Comparison of ENCODE assay signal across 13 cellular contexts in genomic region chr11:85821636-85822035, GRCh38. TPM values are rescaled to one million over a fixed set of nuclear protein-coding genes. Genes with fewer than 3 reads are reported as not detected.
DNase-seq lines count a peak whose midpoint lies in the region; ATAC-seq, FAIRE-seq and TF ChIP-seq lines count a peak whose summit lies in the region.
"Had no signal": no experiment of that assay in that cellular context is flagged by ENCODE, and none has a peak within 500 bp of the region (broad histone marks: within the 10 kb centered on the region; RNA-seq: fewer than 3 reads in every experiment).

No MANE protein-coding gene starts in this region.

- H3K4me3 Mint-ChIP-seq in CD8-positive, alpha-beta memory T cell: no peak overlapping the region
- H3K4me3 Mint-ChIP-seq: endodermal cell had no signal

- CTCF ChIA-PET in CD8-positive, alpha-beta memory T cell (lab: Charles Lee): interaction anchor here (1.5 to 1.9 kb wide), 2 partner anchors 12 to 33 kb away, joined by 6 to 7 read pairs; partner anchors contain the start of genes CCDC83 and SYTL2
- CTCF ChIA-PET in IMR-90 (lab: Yijun Ruan, JAX): no interaction called here

- H3K9ac ChIP-seq in IMR-90 (ENCODE audit: low read depth, low read length): no peak overlapping the region

- TF ChIP-seq CTCF in IMR-90 (conservative IDR thresholded peaks at IDR 0.05; ENCODE audit: low read depth, low read length) (no peak), brain microvascular endothelial cell (IDR thresholded peaks at IDR 0.05; ENCODE audit: low read depth, low read length, missing control alignments) (no peak), mucosa of descending colon (IDR thresholded peaks at IDR 0.05) (no peak)

- no TSS peak for BruUV-seq in IMR-90 (replicated peaks; lab: Mats Ljungman, UMichigan)

- peak overlapping the region; percentile 74; the same call in 1 of the 2 replicates for H3K14ac ChIP-seq in IMR-90 (replicated peaks; ENCODE audit: low read depth, low read length)

- peak overlapping the region; percentile 20; the same call in 1 of the 2 replicates for H2BK120ac ChIP-seq in IMR-90 (ENCODE audit: low read depth, low read length)

- no peak overlapping the region for H4K91ac ChIP-seq in IMR-90 (ENCODE audit: insufficient read depth, low read depth, low read length)

- peaks cover 21% of the 10 kb centered on the region for H3K9me1 ChIP-seq in IMR-90 (ENCODE audit: insufficient read depth, low read length)

- no peaks in the 10 kb centered on the region for H3K9me3 Mint-ChIP-seq in CD8-positive, alpha-beta memory T cell
- H3K9me3 Mint-ChIP-seq: endodermal cell had no signal

- dilution Hi-C loops in IMR-90 (cut with HindIII; ENCODE audit: low sequenced_read_pairs, unreplicated experiment): no loop called here

- ATAC-seq in IMR-90 (ENCODE audit: low read depth) (peak; percentile 9; the same call in 1 of the 2 replicates), mucosa of descending colon (peak; percentile 93), GM18858 (IDR thresholded peaks at IDR 0.05; ENCODE audit: unreplicated experiment) (no peak)

- H3K23ac ChIP-seq in IMR-90 (ENCODE audit: low read depth, low read length): no peak overlapping the region

- H3K36me3 ChIP-seq in CD8-positive, alpha-beta memory T cell (ENCODE audit: insufficient read depth, low read length): no peaks in the 10 kb centered on the region
- no peaks in the 10 kb centered on the region for H3K36me3 ChIP-seq in IMR-90 (ENCODE audit: control insufficient read depth, insufficient read depth, low read length)
- H3K36me3 ChIP-seq in brain microvascular endothelial cell (replicated peaks): no peaks in the 10 kb centered on the region
- no peaks in the 10 kb centered on the region for H3K36me3 ChIP-seq in mucosa of descending colon (ENCODE audit: low read depth)
- H3K36me3 ChIP-seq: ascending aorta, right atrium auricular region, suprapubic skin had no signal

- WGBS in IMR-90 (ENCODE audit: extremely low coverage in 2 of 2, insufficient read length in 1 of 2), 2 experiments: no CpG with 5 or more reads among the region's 1 CpG

- no peak overlapping the region; a peak in 1 of 4 replicates for H4K8ac ChIP-seq in IMR-90 (ENCODE audit: low read depth in 2 of 2, low read length in 2 of 2)

- FAIRE-seq in GM12891 (lab: Jason Lieb, UNC): no peak

- in situ Hi-C loops in IMR-90 (cut with MboI; ENCODE audit: low sequenced_read_pairs): loop anchor here (10.0 kb wide), 1 partner anchor 137 kb away; the partner anchor contains the start of gene CCDC89
- in situ Hi-C loops in brain microvascular endothelial cell (cut with HindIII; ENCODE audit: low pct_ligation_motif_present, low sequenced_read_pairs): no loop called here

- no peak for TF ChIP-seq RAD21 in IMR-90 (IDR thresholded peaks at IDR 0.05; ENCODE audit: low read length)

- H2BK5ac ChIP-seq in IMR-90 (ENCODE audit: low read depth, low read length, poor library complexity, severe bottlenecking): no peak overlapping the region

- intact Hi-C loops in IMR-90 (cut with micrococcal nuclease): no loop called here
- intact Hi-C loops in mucosa of descending colon (cut with DNase I, micrococcal nuclease): no loop called here

- no peak for DNase-seq in CD8-positive, alpha-beta memory T cell
- peak; percentile 56 for DNase-seq in IMR-90
- DNase-seq in brain microvascular endothelial cell: peak; percentile 32
- peak; percentile 60 to 72 (median 63) for DNase-seq in mucosa of descending colon
- no peak for DNase-seq in GM12891 (ENCODE audit: insufficient read length, low spot score)
- no peak for DNase-seq in GM03348 (ENCODE audit: low spot score)
- DNase-seq in amygdala (lab: John Stamatoyannopoulos, UW): no peak
- DNase-seq: endodermal cell had no signal

- no peaks in the 10 kb centered on the region for H3K27me3 Mint-ChIP-seq in CD8-positive, alpha-beta memory T cell

- peak overlapping the region; percentile 61; the same call in 2 of the 3 replicates for H2BK15ac ChIP-seq in IMR-90 (ENCODE audit: low read depth, low read length)

- H3K9me3 ChIP-seq in CD8-positive, alpha-beta memory T cell (ENCODE audit: low read length): no peaks in the 10 kb centered on the region
- no peaks in the 10 kb centered on the region for H3K9me3 ChIP-seq in IMR-90 (ENCODE audit: control insufficient read depth, insufficient read depth, low read length)
- H3K9me3 ChIP-seq in mucosa of descending colon: no peaks in the 10 kb centered on the region
- H3K9me3 ChIP-seq: ascending aorta, right atrium auricular region, suprapubic skin had no signal

- H3K27ac Mint-ChIP-seq in CD8-positive, alpha-beta memory T cell: peak overlapping the region in 6 of 8 donors; percentile 19 to 98 (median 87)
- H3K27ac Mint-ChIP-seq: endodermal cell had no signal

- H3K4me3 ChIP-seq in CD8-positive, alpha-beta memory T cell (ENCODE audit: low read length): no peak overlapping the region
- H3K4me3 ChIP-seq in IMR-90 (ENCODE audit: insufficient read depth, low read depth, low read length) (no peak overlapping the region), brain microvascular endothelial cell (ENCODE audit: low read depth, low read length) (no peak overlapping the region), mucosa of descending colon (no peak overlapping the region)
- H3K4me3 ChIP-seq: ascending aorta, right atrium auricular region, suprapubic skin had no signal

- H2AK9ac ChIP-seq in IMR-90 (replicated peaks; ENCODE audit: low read depth, low read length, poor library complexity): no peak overlapping the region

- peaks cover 51 to 56% (median 55%) of the 10 kb centered on the region in 3 donors for H3K4me1 Mint-ChIP-seq in CD8-positive, alpha-beta memory T cell
- H3K4me1 Mint-ChIP-seq: endodermal cell had no signal

- peaks cover 0 to 9% of the 10 kb centered on the region in 2 experiments; a peak in 2 of 4 replicates for H3K79me1 ChIP-seq in IMR-90 (ENCODE audit: low read depth in 1 of 2, low read length in 2 of 2)

- H3K18ac ChIP-seq in IMR-90 (ENCODE audit: low read depth, low read length): peak overlapping the region; percentile 19; the same call in 1 of the 2 replicates

- H3K27me3 ChIP-seq in CD8-positive, alpha-beta memory T cell (ENCODE audit: insufficient read depth, low read length, poor library complexity, severe bottlenecking): no peaks in the 10 kb centered on the region
- H3K27me3 ChIP-seq in IMR-90 (ENCODE audit: control insufficient read depth, insufficient read depth, low read length): no peaks in the 10 kb centered on the region
- H3K27me3 ChIP-seq in brain microvascular endothelial cell (replicated peaks): no peaks in the 10 kb centered on the region
- H3K27me3 ChIP-seq: ascending aorta, right atrium auricular region, suprapubic skin had no signal

- no peaks in the 10 kb centered on the region for H3K36me3 Mint-ChIP-seq in CD8-positive, alpha-beta memory T cell

- H3K4me2 ChIP-seq in IMR-90 (ENCODE audit: low read depth, low read length): no peak overlapping the region

- peak overlapping the region; percentile 36; the same call in 1 of the 2 replicates for H3K4ac ChIP-seq in IMR-90 (ENCODE audit: low read depth, low read length)

- H4K5ac ChIP-seq in IMR-90 (ENCODE audit: low read depth, low read length): no peak overlapping the region

- no peak overlapping the region for H2AFZ ChIP-seq in IMR-90 (replicated peaks; ENCODE audit: low read length, poor library complexity)

- H3K4me1 ChIP-seq in CD8-positive, alpha-beta memory T cell (ENCODE audit: insufficient read depth, low read length): peaks cover 44% of the 10 kb centered on the region
- H3K4me1 ChIP-seq in IMR-90 (ENCODE audit: control insufficient read depth, insufficient read depth, low read length) (peaks cover 22% of the 10 kb centered on the region), mucosa of descending colon (ENCODE audit: low read depth) (peaks cover 13% of the 10 kb centered on the region)
- H3K4me1 ChIP-seq: right atrium auricular region, suprapubic skin had no signal

- TF ChIP-seq POLR2A in IMR-90 (IDR thresholded peaks at IDR 0.05; ENCODE audit: low read depth, low read length) (no peak), GM12891 (IDR thresholded peaks at IDR 0.05; ENCODE audit: low read depth, low read length) (no peak)

- POLR2A ChIA-PET in CD8-positive, alpha-beta memory T cell (lab: Charles Lee): no interaction called here
- POLR2A ChIA-PET in IMR-90 (lab: Charles Lee; ENCODE audit: unreplicated experiment): no interaction called here

- H3K27ac ChIP-seq in CD8-positive, alpha-beta memory T cell (ENCODE audit: low read depth, low read length): no peak overlapping the region
- H3K27ac ChIP-seq in IMR-90 (ENCODE audit: insufficient read depth, low read length) (no peak overlapping the region), brain microvascular endothelial cell (no peak overlapping the region)
- H3K27ac ChIP-seq: ascending aorta, right atrium auricular region, suprapubic skin had no signal

- H2BK20ac ChIP-seq in IMR-90 (ENCODE audit: low read depth, low read length): peak overlapping the region; percentile 75; the same call in 1 of the 2 replicates

- H2AK5ac ChIP-seq in IMR-90 (ENCODE audit: low read depth, low read length): 0 out of 2 replicates have a peak overlapping the region, but pooled peaks have one; percentile 32

- H4K20me1 ChIP-seq in IMR-90 (ENCODE audit: insufficient read depth, low read length): no peaks in the 10 kb centered on the region

- H3K56ac ChIP-seq in IMR-90 (ENCODE audit: extremely low read depth, insufficient read depth, low read length): no peak overlapping the region

TF ChIP-seq in GM12891, 5 proteins besides CTCF, POLR2A, EP300 and RAD21:
- no peak for TF ChIP-seq POU2F2 (IDR thresholded peaks at IDR 0.05; ENCODE audit: low read depth, low read length)
- no peak for TF ChIP-seq POLR2AphosphoS5 (IDR thresholded peaks at IDR 0.05; ENCODE audit: low read depth, low read length)
- TF ChIP-seq TAF1 (IDR thresholded peaks at IDR 0.05; ENCODE audit: low read depth, low read length): no peak
- TF ChIP-seq SPI1 (IDR thresholded peaks at IDR 0.05; ENCODE audit: low read depth, low read length): no peak
- no peak for TF ChIP-seq PAX5 (IDR thresholded peaks at IDR 0.05; ENCODE audit: insufficient read depth, low read length, severe bottlenecking)

RNA-seq across cellular contexts. Expression of gene SYTL2, which starts 10.7 kb away (rescaled TPM):
- total RNA-seq in CD8-positive, alpha-beta memory T cell: 10 to 100 TPM; 12.4 to 13.2 TPM
- 52.3 TPM for polyA plus RNA-seq in CD8-positive, alpha-beta memory T cell
- 45.2 and 59.4 TPM in 2 replicates for total RNA-seq in IMR-90 (2012; rRNA removed)
- 49.5 and 70.0 TPM in 2 replicates for polyA plus RNA-seq in IMR-90 (2012; rRNA removed)
- polyA plus RNA-seq in IMR-90 (2012; cell fraction: cytosol; rRNA removed): 13.7 and 35.1 TPM in 2 replicates
- 31.2 and 414 TPM in 2 replicates for polyA plus RNA-seq in IMR-90 (2012; cell fraction: nucleus; rRNA removed; ENCODE audit: low replicate concordance)
- 100 to 1,000 TPM; 150 to 502 (median 282) TPM for total RNA-seq in mucosa of descending colon
- 0.15 TPM for polyA plus RNA-seq in GM12891 (2012; ENCODE audit: low read depth, missing spikeins)

RNA-seq across cellular contexts. Expression of gene CCDC83, which starts 33.5 kb away (rescaled TPM):
- total RNA-seq in CD8-positive, alpha-beta memory T cell: not detected
- not detected for polyA plus RNA-seq in CD8-positive, alpha-beta memory T cell
- not detected in 2 replicates for total RNA-seq in IMR-90 (2012; rRNA removed)
- polyA plus RNA-seq in IMR-90 (2012; rRNA removed): not detected in 2 replicates
- polyA plus RNA-seq in IMR-90 (2012; cell fraction: cytosol; rRNA removed): not detected in 2 replicates
- polyA plus RNA-seq in IMR-90 (2012; cell fraction: nucleus; rRNA removed; ENCODE audit: low replicate concordance): not detected in 2 replicates
- total RNA-seq in mucosa of descending colon: not detected
- polyA plus RNA-seq in GM12891 (2012; ENCODE audit: low read depth, missing spikeins): not detected
- total RNA-seq: ascending aorta, endodermal cell, mucosa of gallbladder, right atrium auricular region, suprapubic skin had no signal

Comparison
In these comparisons a context has a peak if more than half of its experiments do, and no peak if none do; other contexts are left out.
1. DNase-seq: peak in IMR-90 (single experiment), brain microvascular endothelial cell (single experiment) and mucosa of descending colon (3 of 3); none in CD8-positive, alpha-beta memory T cell (0 of 5), GM12891 (single experiment), GM03348 (single experiment) and amygdala (0 of 56).